8 cellular contexts compared by ENCODE assay signal in genomic region chr3:9404680-9405079, GRCh38. TPM values are rescaled to one million over a fixed set of nuclear protein-coding genes. Genes with fewer than 3 reads are reported as not detected.
A peak's percentile ranks its signal among the peaks of the same experiment; 100 is the strongest.
DNase-seq lines count a peak whose midpoint lies in the region; ATAC-seq and TF ChIP-seq lines count a peak whose summit lies in the region.

No MANE protein-coding gene starts in this region.

- intact Hi-C loops in gastrocnemius medialis (cut with DNase I; ENCODE audit: low total_unique reads), result no loop called here

- H3K4me1 ChIP-seq in gastrocnemius medialis, result peaks cover 96 to 98% of the 10 kb centered on the region in 2 donors

- H3K9me3 ChIP-seq in gastrocnemius medialis, result no peaks in the 10 kb centered on the region

- H3K27me3 Mint-ChIP-seq in activated CD8-positive, alpha-beta memory T cell treated with anti-CD3 and anti-CD28 coated beads, Interleukin-2, amount 10 ng/mL, durations not matched to agents 7 days and 5 days, result no peaks in the 10 kb centered on the region
- H3K27me3 Mint-ChIP-seq in endothelial cell (ENCODE audit: unreplicated experiment), result peaks cover 3% of the 10 kb centered on the region

- in situ Hi-C loops in gastrocnemius medialis (cut with MboI; ENCODE audit: low sequenced_read_pairs in 4 of 4), result no loop called here

- peak overlapping the region in 2 of 4 donors; percentile 14 to 27 for H3K4me3 ChIP-seq in gastrocnemius medialis

- H3K4me3 Mint-ChIP-seq in activated CD8-positive, alpha-beta memory T cell treated with anti-CD3 and anti-CD28 coated beads, Interleukin-2, amount 10 ng/mL, durations not matched to agents 7 days and 5 days, result no peak overlapping the region
- peak overlapping the region; percentile 80 for H3K4me3 Mint-ChIP-seq in endothelial cell (ENCODE audit: unreplicated experiment)

- H3K36me3 Mint-ChIP-seq in activated CD8-positive, alpha-beta memory T cell treated with anti-CD3 and anti-CD28 coated beads, Interleukin-2, amount 10 ng/mL, durations not matched to agents 7 days and 5 days, result peaks cover 19% of the 10 kb centered on the region
- peaks cover 7% of the 10 kb centered on the region for H3K36me3 Mint-ChIP-seq in endothelial cell (ENCODE audit: low read depth, unreplicated experiment)

- no peaks in the 10 kb centered on the region for H3K36me3 ChIP-seq in gastrocnemius medialis

- ATAC-seq in activated CD8-positive, alpha-beta memory T cell treated with anti-CD3 and anti-CD28 coated beads, Interleukin-2, amount 10 ng/mL, durations not matched to agents 7 days and 5 days, result peak; percentile 57
- peak in 1 of 2 donors; percentile 28 for ATAC-seq in gastrocnemius medialis
- ATAC-seq in GM19023 (IDR thresholded peaks at IDR 0.05; ENCODE audit: unreplicated experiment), result no peak
- no peak for ATAC-seq in GM18520 (IDR thresholded peaks at IDR 0.05; ENCODE audit: unreplicated experiment)

- H3K4me1 Mint-ChIP-seq in activated CD8-positive, alpha-beta memory T cell treated with anti-CD3 and anti-CD28 coated beads, Interleukin-2, amount 10 ng/mL, durations not matched to agents 7 days and 5 days, result peaks cover 58% of the 10 kb centered on the region
- peaks cover 58% of the 10 kb centered on the region for H3K4me1 Mint-ChIP-seq in endothelial cell (ENCODE audit: unreplicated experiment)

- TF ChIP-seq CTCF in endothelial cell (IDR thresholded peaks at IDR 0.05; ENCODE audit: unreplicated experiment) (no peak), gastrocnemius medialis (IDR thresholded peaks at IDR 0.05 in 4 of 5, conservative IDR thresholded peaks at IDR 0.05 in 1 of 5) (no peak)

- no peak overlapping the region for H3K27ac Mint-ChIP-seq in activated CD8-positive, alpha-beta memory T cell treated with anti-CD3 and anti-CD28 coated beads, Interleukin-2, amount 10 ng/mL, durations not matched to agents 7 days and 5 days
- peak overlapping the region; percentile 95 for H3K27ac Mint-ChIP-seq in endothelial cell (ENCODE audit: unreplicated experiment)

- no peak for TF ChIP-seq POLR2A in gastrocnemius medialis (IDR thresholded peaks at IDR 0.05)

- no peaks in the 10 kb centered on the region for H3K27me3 ChIP-seq in gastrocnemius medialis

- H3K27ac ChIP-seq in gastrocnemius medialis, result peak overlapping the region; percentile 74 to 100 (median 99)

- CTCF ChIA-PET in activated CD8-positive, alpha-beta memory T cell treated with anti-CD3 and anti-CD28 coated beads, Interleukin-2, amount 10 ng/mL, durations not matched to agents 7 days and 5 days (lab: Charles Lee), result interaction anchor here (1.2 to 3.1 kb wide), 3 partner anchors 10 to 51 kb away, joined by 3 to 11 read pairs (median 11); no protein-coding TSS in a partner anchor

- H3K9me3 Mint-ChIP-seq in activated CD8-positive, alpha-beta memory T cell treated with anti-CD3 and anti-CD28 coated beads, Interleukin-2, amount 10 ng/mL, durations not matched to agents 7 days and 5 days (ENCODE audit: low read depth), result no peaks in the 10 kb centered on the region
- no peaks in the 10 kb centered on the region for H3K9me3 Mint-ChIP-seq in endothelial cell (ENCODE audit: unreplicated experiment)

- no peak for DNase-seq in activated CD8-positive, alpha-beta memory T cell treated with anti-CD3 and anti-CD28 coated beads, Interleukin-2, amount 10 ng/mL, durations not matched to agents 7 days and 5 days
- DNase-seq in activated CD8-positive, alpha-beta memory T cell treated with anti-CD3 and anti-CD28 coated beads, Interleukin-2, amount 50 U/mL, for 48 hours, result no peak
- peak; percentile 62 for DNase-seq in NCI-H524 treated with DMSO at 0.1 percent for 48 hours (lab: John Stamatoyannopoulos, UW)
- DNase-seq in endothelial cell (ENCODE audit: low spot score), result peak; percentile 11
- no peak for DNase-seq in gastrocnemius medialis
- DNase-seq in foreskin melanocyte, result no peak

RNA-seq across cellular contexts. Expression of gene SETD5, which starts 7.3 kb away (rescaled TPM):
- total RNA-seq in activated CD8-positive, alpha-beta memory T cell treated with anti-CD3 and anti-CD28 coated beads, Interleukin-2, amount 10 ng/mL, durations not matched to agents 7 days and 5 days, result 100 to 1,000 TPM; 136 to 147 TPM
- 246 TPM for total RNA-seq in endothelial cell (ENCODE audit: unreplicated experiment)
- 10 to 100 TPM; 28.9 to 43.3 (median 41.0) TPM for total RNA-seq in gastrocnemius medialis

RNA-seq across cellular contexts. Expression of gene THUMPD3, which starts 41.8 kb away (rescaled TPM):
- total RNA-seq in activated CD8-positive, alpha-beta memory T cell treated with anti-CD3 and anti-CD28 coated beads, Interleukin-2, amount 10 ng/mL, durations not matched to agents 7 days and 5 days, result 10 to 100 TPM; 46.1 to 52.0 TPM
- total RNA-seq in endothelial cell (ENCODE audit: unreplicated experiment) (27.4 TPM), gastrocnemius medialis (10 to 100 TPM; 22.2 to 39.8 (median 25.2) TPM)

Comparison
In these comparisons a context has a peak if more than half of its experiments do, and no peak if none do; other contexts are left out.
1. DNase-seq: peak in NCI-H524 treated with DMSO at 0.1 percent for 48 hours (single experiment) and endothelial cell (single experiment); none in activated CD8-positive, alpha-beta memory T cell treated with anti-CD3 and anti-CD28 coated beads, Interleukin-2, amount 10 ng/mL, durations not matched to agents 7 days and 5 days (single experiment), activated CD8-positive, alpha-beta memory T cell treated with anti-CD3 and anti-CD28 coated beads, Interleukin-2, amount 50 U/mL, for 48 hours (single experiment), gastrocnemius medialis (0 of 2) and foreskin melanocyte (single experiment).